Comparison of ENCODE assay signal across 17 cellular contexts in genomic region chr13:50691682-50692263, GRCh38.
DNase-seq lines count a peak whose midpoint lies in the region; ATAC-seq and TF ChIP-seq lines count a peak whose summit lies in the region.
"Had no signal": no experiment of that assay in that cellular context is flagged by ENCODE, and none has a peak within 500 bp of the region (broad histone marks: within the 10 kb centered on the region; RNA-seq: fewer than 3 reads in every experiment).

No MANE protein-coding gene starts in this region.

- H3K27ac ChIP-seq in WERI-Rb-1 (no peak overlapping the region), ovary (no peak overlapping the region)
- H3K27ac ChIP-seq: HL-60 had no signal

- H3K27me3 Mint-ChIP-seq in mesothelial cell of epicardium (ENCODE audit: low read depth) (no peaks in the 10 kb centered on the region), HFFc6 (ENCODE audit: insufficient read depth) (peaks cover 25% of the 10 kb centered on the region)
- no peaks in the 10 kb centered on the region for H3K27me3 Mint-ChIP-seq in activated T-cell treated with anti-CD3 and anti-CD28 coated beads, Interleukin-2, amount 50 U/mL, for 4 hours (ENCODE audit: low read depth)
- H3K27me3 Mint-ChIP-seq: activated T-helper 17 cell treated with anti-CD3 and anti-CD28 coated beads, Interleukin-2, amount 50 U/mL, for 72 hours had no signal

- H3K9me3 Mint-ChIP-seq in mesothelial cell of epicardium: no peaks in the 10 kb centered on the region
- H3K9me3 Mint-ChIP-seq in HFFc6: no peaks in the 10 kb centered on the region
- no peaks in the 10 kb centered on the region for H3K9me3 Mint-ChIP-seq in activated T-cell treated with anti-CD3 and anti-CD28 coated beads, Interleukin-2, amount 50 U/mL, for 4 hours
- H3K9me3 Mint-ChIP-seq: activated T-helper 17 cell treated with anti-CD3 and anti-CD28 coated beads, Interleukin-2, amount 50 U/mL, for 72 hours; T-helper 1 cell treated with Interleukin-12 subunit alpha and Interleukin-12 subunit beta and Interleukin-4 antibody, amounts not matched to agents 30 μg/mL and 1 μg/mL, for 36 hours had no signal

- H3K4me3 Mint-ChIP-seq in mesothelial cell of epicardium: no peak overlapping the region
- H3K4me3 Mint-ChIP-seq in HFFc6: no peak overlapping the region
- H3K4me3 Mint-ChIP-seq in activated T-cell treated with anti-CD3 and anti-CD28 coated beads, Interleukin-2, amount 50 U/mL, for 4 hours: no peak overlapping the region
- H3K4me3 Mint-ChIP-seq: activated T-helper 17 cell treated with anti-CD3 and anti-CD28 coated beads, Interleukin-2, amount 50 U/mL, for 72 hours; immature natural killer cell; T-helper 1 cell treated with Interleukin-12 subunit alpha and Interleukin-12 subunit beta and Interleukin-4 antibody, amounts not matched to agents 30 μg/mL and 1 μg/mL, for 36 hours had no signal

- peak overlapping the region; percentile 32 for H3K27ac Mint-ChIP-seq in mesothelial cell of epicardium
- H3K27ac Mint-ChIP-seq in HFFc6: no peak overlapping the region
- H3K27ac Mint-ChIP-seq: activated T-helper 17 cell treated with anti-CD3 and anti-CD28 coated beads, Interleukin-2, amount 50 U/mL, for 72 hours; immature natural killer cell; T-helper 1 cell treated with Interleukin-12 subunit alpha and Interleukin-12 subunit beta and Interleukin-4 antibody, amounts not matched to agents 30 μg/mL and 1 μg/mL, for 36 hours had no signal

- H3K9me3 ChIP-seq in WERI-Rb-1 (ENCODE audit: severe bottlenecking) (no peaks in the 10 kb centered on the region), ovary (no peaks in the 10 kb centered on the region)

- 64 to 73% (median 69%) methylated on average over 7 of the region's 7 CpGs for WGBS in ovary, 3 donors

- TF ChIP-seq EP300 in ovary (IDR thresholded peaks at IDR 0.05): no peak

- H3K36me3 Mint-ChIP-seq in mesothelial cell of epicardium (no peaks in the 10 kb centered on the region), HFFc6 (ENCODE audit: low read depth) (no peaks in the 10 kb centered on the region)
- H3K36me3 Mint-ChIP-seq in activated T-cell treated with anti-CD3 and anti-CD28 coated beads, Interleukin-2, amount 50 U/mL, for 4 hours (ENCODE audit: insufficient read depth): no peaks in the 10 kb centered on the region
- H3K36me3 Mint-ChIP-seq: immature natural killer cell had no signal

- intact Hi-C loops in ovary (cut with DNase I): no loop called here

- DNase-seq in EH (ENCODE audit: low read depth) (peak; percentile 55), NCI-H2227 treated with DMSO at 0.1 percent for 48 hours (lab: John Stamatoyannopoulos, UW) (peak; percentile 76), WERI-Rb-1 (peak; percentile 11), mesothelial cell of epicardium (ENCODE audit: low spot score in 2 of 2, unreplicated experiment in 2 of 2) (no peak), HFFc6 (no peak), ovary (no peak)
- no peak for DNase-seq in activated T-cell treated with anti-CD3 and anti-CD28 coated beads, Interleukin-2, amount 50 U/mL, for 4 hours
- DNase-seq: effector CD4-positive, alpha-beta T cell; foreskin fibroblast; immature natural killer cell; retina; stimulated activated CD4-positive, alpha-beta T cell treated with anti-CD3 and anti-CD28 coated beads, Interleukin-4, amount 100 ng/mL, for 4 hours; stimulated activated naive CD4-positive, alpha-beta T cell treated with Interleukin-2 at 50 U/mL for 16 hours had no signal

- no peak for TF ChIP-seq CTCF in WERI-Rb-1 (IDR thresholded peaks at IDR 0.05; ENCODE audit: low read depth, low read length)
- no peak for TF ChIP-seq CTCF in mesothelial cell of epicardium (IDR thresholded peaks at IDR 0.05; ENCODE audit: unreplicated experiment)
- TF ChIP-seq CTCF in HFFc6 (IDR thresholded peaks at IDR 0.05): no peak
- no peak for TF ChIP-seq CTCF in ovary (IDR thresholded peaks at IDR 0.05)

- ATAC-seq in HG03565 (IDR thresholded peaks at IDR 0.05; ENCODE audit: unreplicated experiment): no peak
- ATAC-seq in activated T-cell treated with anti-CD3 and anti-CD28 coated beads, Interleukin-2, amount 50 U/mL, for 4 hours: no peak
- ATAC-seq: activated T-helper 17 cell treated with anti-CD3 and anti-CD28 coated beads, Interleukin-2, amount 50 U/mL, for 72 hours had no signal

- H3K4me1 ChIP-seq in ovary (ENCODE audit: insufficient read depth): no peaks in the 10 kb centered on the region

- H3K27me3 ChIP-seq in WERI-Rb-1 (ENCODE audit: insufficient read depth, low read depth, severe bottlenecking) (no peaks in the 10 kb centered on the region), ovary (no peaks in the 10 kb centered on the region)

- H3K36me3 ChIP-seq in WERI-Rb-1 (no peaks in the 10 kb centered on the region), ovary (no peaks in the 10 kb centered on the region)

- TF ChIP-seq POLR2A in ovary (IDR thresholded peaks at IDR 0.05): no peak

- H3K4me3 ChIP-seq in WERI-Rb-1 (ENCODE audit: low read depth, low read length) (no peak overlapping the region), ovary (no peak overlapping the region)

- H3K4me1 Mint-ChIP-seq in mesothelial cell of epicardium (peaks cover 38% of the 10 kb centered on the region), HFFc6 (ENCODE audit: low read depth) (peaks cover 34% of the 10 kb centered on the region)
- peaks cover 4% of the 10 kb centered on the region for H3K4me1 Mint-ChIP-seq in activated T-cell treated with anti-CD3 and anti-CD28 coated beads, Interleukin-2, amount 50 U/mL, for 4 hours (ENCODE audit: low read depth)
- H3K4me1 Mint-ChIP-seq: activated T-helper 17 cell treated with anti-CD3 and anti-CD28 coated beads, Interleukin-2, amount 50 U/mL, for 72 hours had no signal

Comparison
In these comparisons a context has a peak if more than half of its experiments do, and no peak if none do; other contexts are left out.
1. DNase-seq: peak in EH (single experiment), NCI-H2227 treated with DMSO at 0.1 percent for 48 hours (single experiment) and WERI-Rb-1 (single experiment); none in mesothelial cell of epicardium (0 of 2), HFFc6 (single experiment), ovary (0 of 5) and activated T-cell treated with anti-CD3 and anti-CD28 coated beads, Interleukin-2, amount 50 U/mL, for 4 hours (single experiment).